18 cellular contexts compared by ENCODE assay signal in the genomic region with DNA sequence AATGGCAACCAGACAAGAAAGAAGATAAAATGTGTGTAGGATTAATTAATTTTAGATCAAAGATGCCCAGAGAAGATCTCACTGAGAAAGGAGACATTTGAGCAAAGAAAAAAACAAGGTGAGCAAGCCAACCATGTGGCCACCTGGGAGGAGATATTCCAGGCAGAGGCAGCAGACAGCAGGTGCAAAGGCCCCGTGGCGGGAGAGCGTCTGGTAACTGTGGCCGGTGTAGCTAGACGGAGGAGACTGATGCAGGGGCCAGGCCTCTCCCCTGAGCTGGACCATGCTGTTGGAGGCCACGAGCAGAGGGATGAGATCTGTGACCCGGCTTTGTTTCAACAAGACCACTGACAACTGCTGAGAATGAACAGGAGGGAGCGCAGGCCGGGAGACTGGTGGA. TPM values are rescaled to one million over a fixed set of nuclear protein-coding genes. Genes with fewer than 3 reads are reported as not detected.
DNase-seq lines count a peak whose midpoint lies in the region; ATAC-seq and TF ChIP-seq lines count a peak whose summit lies in the region.
"Had no signal": no experiment of that assay in that cellular context is flagged by ENCODE, and none has a peak within 500 bp of the region (broad histone marks: within the 10 kb centered on the region; RNA-seq: fewer than 3 reads in every experiment).

No MANE protein-coding gene starts in this region.

- H3K4me1 Mint-ChIP-seq in WTC11 (peaks cover 41% of the 10 kb centered on the region), nephron (peaks cover 56% of the 10 kb centered on the region), type B pancreatic cell (ENCODE audit: unreplicated experiment) (peaks cover 64% of the 10 kb centered on the region)

- POLR2A ChIA-PET in WTC11 (lab: Charles Lee) = no interaction called here

- CTCF ChIA-PET in WTC11 (lab: Charles Lee) = interaction anchor here (1.2 to 3.6 kb wide), 3 partner anchors 13 to 16 kb away, joined by 4 to 21 read pairs (median 9); no protein-coding TSS in a partner anchor

- H3K9me3 Mint-ChIP-seq in WTC11 (no peaks in the 10 kb centered on the region), nephron (no peaks in the 10 kb centered on the region), type B pancreatic cell (no peaks in the 10 kb centered on the region)
- H3K9me3 Mint-ChIP-seq: CD4-positive, alpha-beta T cell; GM23338 had no signal

- DNase-seq in SK-N-DZ (ENCODE audit: low spot score) (peak; percentile 39), WTC11 (ENCODE audit: low spot score) (no peak), type B pancreatic cell (ENCODE audit: extremely low spot score, unreplicated experiment) (no peak), Right ventricle myocardium superior (no peak), SW480 (ENCODE audit: low spot score) (no peak), left colon (no peak)
- DNase-seq in activated naive CD4-positive, alpha-beta T cell treated with anti-CD3 and anti-CD28 coated beads, Interleukin-2, amount 50 U/mL, for 16 hours = no peak
- DNase-seq: ACHN; BE2C; C1 segment of cervical spinal cord; CD4-positive, alpha-beta T cell; DMS153; GDM1; H7; IMR-90 had no signal

- H3K36me3 Mint-ChIP-seq in WTC11 (0 out of 2 replicates have a peak, but pooled peaks cover 5% of the 10 kb centered on the region), nephron (ENCODE audit: low read depth) (peaks cover 8% of the 10 kb centered on the region), type B pancreatic cell (peaks cover 3% of the 10 kb centered on the region)

- TF ChIP-seq CTCF in WTC11 (IDR thresholded peaks at IDR 0.05) = no peak
- no peak for TF ChIP-seq CTCF in nephron (IDR thresholded peaks at IDR 0.05; ENCODE audit: unreplicated experiment in 3 of 3)
- no peak for TF ChIP-seq CTCF in type B pancreatic cell (conservative IDR thresholded peaks at IDR 0.05)

- ATAC-seq in WTC11 = no peak
- no peak for ATAC-seq in Right ventricle myocardium superior (ENCODE audit: poor library complexity)
- no peak for ATAC-seq in left colon
- ATAC-seq: GM23338, HCT116 had no signal

- no peak overlapping the region for H3K27ac Mint-ChIP-seq in WTC11
- peak overlapping the region in 2 of 3 experiments; percentile 17 to 51 for H3K27ac Mint-ChIP-seq in nephron
- peak overlapping the region; percentile 37 for H3K27ac Mint-ChIP-seq in type B pancreatic cell
- H3K27ac Mint-ChIP-seq: CD4-positive, alpha-beta T cell; GM23338 had no signal

- H3K4me3 Mint-ChIP-seq in WTC11 (no peak overlapping the region), nephron (no peak overlapping the region), type B pancreatic cell (no peak overlapping the region)
- H3K4me3 Mint-ChIP-seq: CD4-positive, alpha-beta T cell; GM23338 had no signal

- intact Hi-C loops in Right ventricle myocardium superior (cut with DNase I) (no loop called here), left colon (cut with DNase I, micrococcal nuclease) (no loop called here)

- H3K27me3 Mint-ChIP-seq in WTC11 (ENCODE audit: low read depth) = no peaks in the 10 kb centered on the region
- peaks cover 4% of the 10 kb centered on the region for H3K27me3 Mint-ChIP-seq in nephron (ENCODE audit: low read depth)
- no peaks in the 10 kb centered on the region for H3K27me3 Mint-ChIP-seq in type B pancreatic cell

TF ChIP-seq in WTC11, 78 proteins besides CTCF, POLR2A, EP300 and RAD21:
- TF ChIP-seq, protein P1, sequence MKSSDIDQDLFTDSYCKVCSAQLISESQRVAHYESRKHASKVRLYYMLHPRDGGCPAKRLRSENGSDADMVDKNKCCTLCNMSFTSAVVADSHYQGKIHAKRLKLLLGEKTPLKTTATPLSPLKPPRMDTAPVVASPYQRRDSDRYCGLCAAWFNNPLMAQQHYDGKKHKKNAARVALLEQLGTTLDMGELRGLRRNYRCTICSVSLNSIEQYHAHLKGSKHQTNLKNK (CRISPR knock-in tag; IDR thresholded peaks at IDR 0.05) = no peak
- TF ChIP-seq GABPB1 (CRISPR knock-in tag; IDR thresholded peaks at IDR 0.05) = no peak
- no peak for TF ChIP-seq FOXP1 (CRISPR knock-in tag; IDR thresholded peaks at IDR 0.05; ENCODE audit: borderline replicate concordance)
- TF ChIP-seq RORB (CRISPR knock-in tag; IDR thresholded peaks at IDR 0.05) = no peak
- TF ChIP-seq, protein P2, sequence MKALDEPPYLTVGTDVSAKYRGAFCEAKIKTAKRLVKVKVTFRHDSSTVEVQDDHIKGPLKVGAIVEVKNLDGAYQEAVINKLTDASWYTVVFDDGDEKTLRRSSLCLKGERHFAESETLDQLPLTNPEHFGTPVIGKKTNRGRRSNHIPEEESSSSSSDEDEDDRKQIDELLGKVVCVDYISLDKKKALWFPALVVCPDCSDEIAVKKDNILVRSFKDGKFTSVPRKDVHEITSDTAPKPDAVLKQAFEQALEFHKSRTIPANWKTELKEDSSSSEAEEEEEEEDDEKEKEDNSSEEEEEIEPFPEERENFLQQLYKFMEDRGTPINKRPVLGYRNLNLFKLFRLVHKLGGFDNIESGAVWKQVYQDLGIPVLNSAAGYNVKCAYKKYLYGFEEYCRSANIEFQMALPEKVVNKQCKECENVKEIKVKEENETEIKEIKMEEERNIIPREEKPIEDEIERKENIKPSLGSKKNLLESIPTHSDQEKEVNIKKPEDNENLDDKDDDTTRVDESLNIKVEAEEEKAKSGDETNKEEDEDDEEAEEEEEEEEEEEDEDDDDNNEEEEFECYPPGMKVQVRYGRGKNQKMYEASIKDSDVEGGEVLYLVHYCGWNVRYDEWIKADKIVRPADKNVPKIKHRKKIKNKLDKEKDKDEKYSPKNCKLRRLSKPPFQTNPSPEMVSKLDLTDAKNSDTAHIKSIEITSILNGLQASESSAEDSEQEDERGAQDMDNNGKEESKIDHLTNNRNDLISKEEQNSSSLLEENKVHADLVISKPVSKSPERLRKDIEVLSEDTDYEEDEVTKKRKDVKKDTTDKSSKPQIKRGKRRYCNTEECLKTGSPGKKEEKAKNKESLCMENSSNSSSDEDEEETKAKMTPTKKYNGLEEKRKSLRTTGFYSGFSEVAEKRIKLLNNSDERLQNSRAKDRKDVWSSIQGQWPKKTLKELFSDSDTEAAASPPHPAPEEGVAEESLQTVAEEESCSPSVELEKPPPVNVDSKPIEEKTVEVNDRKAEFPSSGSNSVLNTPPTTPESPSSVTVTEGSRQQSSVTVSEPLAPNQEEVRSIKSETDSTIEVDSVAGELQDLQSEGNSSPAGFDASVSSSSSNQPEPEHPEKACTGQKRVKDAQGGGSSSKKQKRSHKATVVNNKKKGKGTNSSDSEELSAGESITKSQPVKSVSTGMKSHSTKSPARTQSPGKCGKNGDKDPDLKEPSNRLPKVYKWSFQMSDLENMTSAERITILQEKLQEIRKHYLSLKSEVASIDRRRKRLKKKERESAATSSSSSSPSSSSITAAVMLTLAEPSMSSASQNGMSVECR (CRISPR knock-in tag; IDR thresholded peaks at IDR 0.05; ENCODE audit: borderline replicate concordance) = no peak
- TF ChIP-seq GTF2I (CRISPR knock-in tag; conservative IDR thresholded peaks at IDR 0.05) = peak; percentile 52; the same call in 1 of the 2 replicates
- TF ChIP-seq CREM (CRISPR knock-in tag; IDR thresholded peaks at IDR 0.05) = no peak
- TF ChIP-seq, protein P3, sequence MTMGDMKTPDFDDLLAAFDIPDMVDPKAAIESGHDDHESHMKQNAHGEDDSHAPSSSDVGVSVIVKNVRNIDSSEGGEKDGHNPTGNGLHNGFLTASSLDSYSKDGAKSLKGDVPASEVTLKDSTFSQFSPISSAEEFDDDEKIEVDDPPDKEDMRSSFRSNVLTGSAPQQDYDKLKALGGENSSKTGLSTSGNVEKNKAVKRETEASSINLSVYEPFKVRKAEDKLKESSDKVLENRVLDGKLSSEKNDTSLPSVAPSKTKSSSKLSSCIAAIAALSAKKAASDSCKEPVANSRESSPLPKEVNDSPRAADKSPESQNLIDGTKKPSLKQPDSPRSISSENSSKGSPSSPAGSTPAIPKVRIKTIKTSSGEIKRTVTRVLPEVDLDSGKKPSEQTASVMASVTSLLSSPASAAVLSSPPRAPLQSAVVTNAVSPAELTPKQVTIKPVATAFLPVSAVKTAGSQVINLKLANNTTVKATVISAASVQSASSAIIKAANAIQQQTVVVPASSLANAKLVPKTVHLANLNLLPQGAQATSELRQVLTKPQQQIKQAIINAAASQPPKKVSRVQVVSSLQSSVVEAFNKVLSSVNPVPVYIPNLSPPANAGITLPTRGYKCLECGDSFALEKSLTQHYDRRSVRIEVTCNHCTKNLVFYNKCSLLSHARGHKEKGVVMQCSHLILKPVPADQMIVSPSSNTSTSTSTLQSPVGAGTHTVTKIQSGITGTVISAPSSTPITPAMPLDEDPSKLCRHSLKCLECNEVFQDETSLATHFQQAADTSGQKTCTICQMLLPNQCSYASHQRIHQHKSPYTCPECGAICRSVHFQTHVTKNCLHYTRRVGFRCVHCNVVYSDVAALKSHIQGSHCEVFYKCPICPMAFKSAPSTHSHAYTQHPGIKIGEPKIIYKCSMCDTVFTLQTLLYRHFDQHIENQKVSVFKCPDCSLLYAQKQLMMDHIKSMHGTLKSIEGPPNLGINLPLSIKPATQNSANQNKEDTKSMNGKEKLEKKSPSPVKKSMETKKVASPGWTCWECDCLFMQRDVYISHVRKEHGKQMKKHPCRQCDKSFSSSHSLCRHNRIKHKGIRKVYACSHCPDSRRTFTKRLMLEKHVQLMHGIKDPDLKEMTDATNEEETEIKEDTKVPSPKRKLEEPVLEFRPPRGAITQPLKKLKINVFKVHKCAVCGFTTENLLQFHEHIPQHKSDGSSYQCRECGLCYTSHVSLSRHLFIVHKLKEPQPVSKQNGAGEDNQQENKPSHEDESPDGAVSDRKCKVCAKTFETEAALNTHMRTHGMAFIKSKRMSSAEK (CRISPR knock-in tag; IDR thresholded peaks at IDR 0.05; ENCODE audit: borderline replicate concordance) = no peak

RNA-seq across cellular contexts. Expression of a gene that starts 23.6 kb away (rescaled TPM):
- 6.1 and 7.1 TPM in 2 replicates for polyA plus RNA-seq in SK-N-DZ (2014; cell fraction: cytosol; rRNA removed)
- 3.6 and 3.9 TPM in 2 replicates for polyA plus RNA-seq in SK-N-DZ (2014; cell fraction: nucleus; rRNA removed)
- 68.4 to 86.2 TPM (median 69.5 TPM) in 3 replicates for total RNA-seq in WTC11 (2021)
- total RNA-seq in type B pancreatic cell (ENCODE audit: low replicate concordance) = 62.9 and 128 TPM in 2 replicates
- 15.0 TPM for total RNA-seq in Right ventricle myocardium superior
- 10 to 100 TPM; 43.9 to 44.1 TPM for total RNA-seq in left colon
